9 cellular contexts compared by ENCODE assay signal in genomic region chr1:114206392-114206791, GRCh38. TPM values are rescaled to one million over a fixed set of nuclear protein-coding genes. Genes with fewer than 3 reads are reported as not detected.
"Had no signal": no experiment of that assay in that cellular context is flagged by ENCODE, and none has a peak within 500 bp of the region (broad histone marks: within the 10 kb centered on the region; RNA-seq: fewer than 3 reads in every experiment).

No MANE protein-coding gene starts in this region.

- ATAC-seq: HepG2 had no signal

- H3K9me3 Mint-ChIP-seq: IgD-negative memory B cell had no signal

- DNase-seq: GM23248, GOT3, H7, HCEC 1CT, KG1 had no signal

- H3K4me3 ChIP-seq: GM23248 had no signal

- H3K36me3 Mint-ChIP-seq: IgD-negative memory B cell had no signal

- H3K27ac ChIP-seq: GM23248 had no signal

- H3K27ac Mint-ChIP-seq: IgD-negative memory B cell had no signal

- H3K9ac ChIP-seq: GM23248 had no signal

- H3K4me3 Mint-ChIP-seq: IgD-negative memory B cell had no signal

- H2AFZ ChIP-seq: GM23248 had no signal

RNA-seq across cellular contexts. Expression of gene SYT6, which starts 52.7 kb away (rescaled TPM):
- total RNA-seq: GM23248, H4, HepG2, HT1080 had no signal
- polyA plus RNA-seq: GM23248, HepG2, IgD-negative memory B cell had no signal
